In genomic region chr17:6574689-6575595, GRCh38 we compare ENCODE assay signal across 1 cellular context.
TF ChIP-seq lines count a peak whose summit lies in the region.

No MANE protein-coding gene starts in this region.

TF ChIP-seq in IMR-90, 13 proteins besides CTCF, POLR2A, EP300 and RAD21 (continued from another document):
- TF ChIP-seq, protein P1, sequence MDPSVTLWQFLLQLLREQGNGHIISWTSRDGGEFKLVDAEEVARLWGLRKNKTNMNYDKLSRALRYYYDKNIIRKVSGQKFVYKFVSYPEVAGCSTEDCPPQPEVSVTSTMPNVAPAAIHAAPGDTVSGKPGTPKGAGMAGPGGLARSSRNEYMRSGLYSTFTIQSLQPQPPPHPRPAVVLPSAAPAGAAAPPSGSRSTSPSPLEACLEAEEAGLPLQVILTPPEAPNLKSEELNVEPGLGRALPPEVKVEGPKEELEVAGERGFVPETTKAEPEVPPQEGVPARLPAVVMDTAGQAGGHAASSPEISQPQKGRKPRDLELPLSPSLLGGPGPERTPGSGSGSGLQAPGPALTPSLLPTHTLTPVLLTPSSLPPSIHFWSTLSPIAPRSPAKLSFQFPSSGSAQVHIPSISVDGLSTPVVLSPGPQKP (IDR thresholded peaks at IDR 0.05; ENCODE audit: borderline replicate concordance, low read depth, low read length) = 0 out of 2 replicates have a peak, but pooled peaks have one; percentile 20
- TF ChIP-seq FOS (IDR thresholded peaks at IDR 0.05; ENCODE audit: low read depth, low read length) (no peak; the same call in 1 of the 2 replicates), BHLHE40 (IDR thresholded peaks at IDR 0.05; ENCODE audit: low read depth, low read length) (peak; percentile 64), MAZ (IDR thresholded peaks at IDR 0.05; ENCODE audit: borderline replicate concordance, low read depth, low read length) (peak; percentile 62), MAFK (IDR thresholded peaks at IDR 0.05; ENCODE audit: low read depth, low read length) (no peak), RFX5 (IDR thresholded peaks at IDR 0.05; ENCODE audit: low read depth, low read length) (no peak), CEBPB (IDR thresholded peaks at IDR 0.05; ENCODE audit: low read depth, low read length) (no peak)
